Comparison of ENCODE assay signal across 10 cellular contexts in genomic region chr17:79007504-79008381, GRCh38. TPM values are rescaled to one million over a fixed set of nuclear protein-coding genes. Genes with fewer than 3 reads are reported as not detected.
A peak's percentile ranks its signal among the peaks of the same experiment; 100 is the strongest.
DNase-seq lines count a peak whose midpoint lies in the region; TF ChIP-seq lines count a peak whose summit lies in the region.
"Had no signal": no experiment of that assay in that cellular context is flagged by ENCODE, and none has a peak within 500 bp of the region (broad histone marks: within the 10 kb centered on the region; RNA-seq: fewer than 3 reads in every experiment).

No MANE protein-coding gene starts in this region.

- DNase-seq in D341Med (ENCODE audit: low spot score) = peak; percentile 21
- peak in 2 of 3 donors; percentile 61 to 69 for DNase-seq in Peyer's patch
- DNase-seq in epidermal melanocyte (ENCODE audit: insufficient read length, low spot score) = peak; percentile 7
- DNase-seq in posterior vena cava (ENCODE audit: low spot score) = peak; percentile 63
- no peak for DNase-seq in AG08396 (ENCODE audit: low spot score)
- no peak for DNase-seq in NCI-H2196 (lab: John Stamatoyannopoulos, UW; ENCODE audit: unreplicated experiment)
- DNase-seq in NCI-H1694 (lab: John Stamatoyannopoulos, UW) = no peak
- DNase-seq in stimulated activated CD8-positive, alpha-beta memory T cell treated with anti-CD3 and anti-CD28 coated beads, Interleukin-4, amount 100 ng/mL, for 48 hours = no peak
- DNase-seq: effector memory CD4-positive, alpha-beta T cell; NCI-H1694 treated with DMSO at 0.1 percent for 48 hours had no signal

- H3K9me3 ChIP-seq in Peyer's patch = no peaks in the 10 kb centered on the region

- no peak for TF ChIP-seq CTCF in Peyer's patch (IDR thresholded peaks at IDR 0.05)

- H3K27me3 ChIP-seq in Peyer's patch = no peaks in the 10 kb centered on the region

- TF ChIP-seq POLR2A in Peyer's patch (IDR thresholded peaks at IDR 0.05) = peak in 1 of 2 donors; percentile 36

- intact Hi-C loops in posterior vena cava (cut with DNase I) = no loop called here

- peak overlapping the region in 3 of 4 donors; percentile 72 to 100 (median 96) for H3K4me3 ChIP-seq in Peyer's patch

- H3K36me3 ChIP-seq in Peyer's patch = no peaks in the 10 kb centered on the region

- H3K27ac ChIP-seq in Peyer's patch = peak overlapping the region in 3 of 4 donors; percentile 86 to 99 (median 94)

- peaks cover 10 to 52% (median 17%) of the 10 kb centered on the region in 4 donors for H3K4me1 ChIP-seq in Peyer's patch

RNA-seq across cellular contexts. Expression of gene CANT1, which starts 1.8 kb away (rescaled TPM):
- total RNA-seq in Peyer's patch (100 to 1,000 TPM in 1 of 4 donors, 10 to 100 TPM in 3; 56.9 to 125 (median 80.0) TPM), posterior vena cava (10 to 100 TPM; 29.5 to 34.7 TPM)

RNA-seq across cellular contexts. Expression of gene C1QTNF1, which starts 16.2 kb away (rescaled TPM):
- 10 to 100 TPM in 3 of 4 donors, 1 to 10 TPM in 1; 6.3 to 20.6 (median 14.3) TPM for total RNA-seq in Peyer's patch
- total RNA-seq in posterior vena cava = 100 to 1,000 TPM; 172 to 261 TPM

RNA-seq across cellular contexts. Expression of gene LGALS3BP, which starts 28.0 kb away (rescaled TPM):
- total RNA-seq in Peyer's patch = 1,000 to 10,000 TPM in 3 of 4 donors, 100 to 1,000 TPM in 1; 202 to 2,181 (median 1,427) TPM
- total RNA-seq in posterior vena cava = 100 to 1,000 TPM; 103 to 163 TPM

Comparison
In these comparisons a context has a peak if more than half of its experiments do, and no peak if none do; other contexts are left out.
1. DNase-seq: peak in D341Med (single experiment), Peyer's patch (2 of 3), epidermal melanocyte (single experiment) and posterior vena cava (single experiment); none in AG08396 (single experiment), NCI-H2196 (single experiment), NCI-H1694 (single experiment) and stimulated activated CD8-positive, alpha-beta memory T cell treated with anti-CD3 and anti-CD28 coated beads, Interleukin-4, amount 100 ng/mL, for 48 hours (single experiment).
2. RNA of gene C1QTNF1, which starts 16.2 kb away (total RNA-seq): 172 to 261 TPM in posterior vena cava; 6.3 to 20.6 TPM in Peyer's patch; every median in the first group is over 4 times any median in the second.